Comparison of ENCODE assay signal across 1 cellular context in the genomic region with DNA sequence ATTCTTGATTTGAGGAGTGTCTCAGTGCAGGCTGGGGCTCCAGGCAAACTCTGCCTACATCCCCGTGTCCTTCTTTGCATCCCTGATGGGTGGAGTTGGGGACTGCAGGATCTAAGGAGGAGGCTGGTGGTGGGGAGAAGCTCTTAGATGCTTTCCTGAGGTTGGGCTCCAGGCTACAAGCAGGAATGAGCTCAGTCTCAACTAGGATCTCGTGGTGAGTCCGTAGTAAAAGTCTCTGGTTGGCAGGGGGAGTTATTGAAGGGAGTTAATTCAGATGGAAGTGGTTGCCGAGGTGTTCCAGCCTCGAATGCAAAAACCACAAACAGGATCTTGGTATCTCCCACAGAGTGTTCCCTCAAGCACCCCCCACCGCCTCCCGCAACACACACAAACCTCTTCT.
TF ChIP-seq lines count a peak whose summit lies in the region.

No MANE protein-coding gene starts in this region.

TF ChIP-seq in GM23338, 12 proteins besides CTCF, POLR2A, EP300 and RAD21 (continued from another document):
- TF ChIP-seq, protein P1, sequence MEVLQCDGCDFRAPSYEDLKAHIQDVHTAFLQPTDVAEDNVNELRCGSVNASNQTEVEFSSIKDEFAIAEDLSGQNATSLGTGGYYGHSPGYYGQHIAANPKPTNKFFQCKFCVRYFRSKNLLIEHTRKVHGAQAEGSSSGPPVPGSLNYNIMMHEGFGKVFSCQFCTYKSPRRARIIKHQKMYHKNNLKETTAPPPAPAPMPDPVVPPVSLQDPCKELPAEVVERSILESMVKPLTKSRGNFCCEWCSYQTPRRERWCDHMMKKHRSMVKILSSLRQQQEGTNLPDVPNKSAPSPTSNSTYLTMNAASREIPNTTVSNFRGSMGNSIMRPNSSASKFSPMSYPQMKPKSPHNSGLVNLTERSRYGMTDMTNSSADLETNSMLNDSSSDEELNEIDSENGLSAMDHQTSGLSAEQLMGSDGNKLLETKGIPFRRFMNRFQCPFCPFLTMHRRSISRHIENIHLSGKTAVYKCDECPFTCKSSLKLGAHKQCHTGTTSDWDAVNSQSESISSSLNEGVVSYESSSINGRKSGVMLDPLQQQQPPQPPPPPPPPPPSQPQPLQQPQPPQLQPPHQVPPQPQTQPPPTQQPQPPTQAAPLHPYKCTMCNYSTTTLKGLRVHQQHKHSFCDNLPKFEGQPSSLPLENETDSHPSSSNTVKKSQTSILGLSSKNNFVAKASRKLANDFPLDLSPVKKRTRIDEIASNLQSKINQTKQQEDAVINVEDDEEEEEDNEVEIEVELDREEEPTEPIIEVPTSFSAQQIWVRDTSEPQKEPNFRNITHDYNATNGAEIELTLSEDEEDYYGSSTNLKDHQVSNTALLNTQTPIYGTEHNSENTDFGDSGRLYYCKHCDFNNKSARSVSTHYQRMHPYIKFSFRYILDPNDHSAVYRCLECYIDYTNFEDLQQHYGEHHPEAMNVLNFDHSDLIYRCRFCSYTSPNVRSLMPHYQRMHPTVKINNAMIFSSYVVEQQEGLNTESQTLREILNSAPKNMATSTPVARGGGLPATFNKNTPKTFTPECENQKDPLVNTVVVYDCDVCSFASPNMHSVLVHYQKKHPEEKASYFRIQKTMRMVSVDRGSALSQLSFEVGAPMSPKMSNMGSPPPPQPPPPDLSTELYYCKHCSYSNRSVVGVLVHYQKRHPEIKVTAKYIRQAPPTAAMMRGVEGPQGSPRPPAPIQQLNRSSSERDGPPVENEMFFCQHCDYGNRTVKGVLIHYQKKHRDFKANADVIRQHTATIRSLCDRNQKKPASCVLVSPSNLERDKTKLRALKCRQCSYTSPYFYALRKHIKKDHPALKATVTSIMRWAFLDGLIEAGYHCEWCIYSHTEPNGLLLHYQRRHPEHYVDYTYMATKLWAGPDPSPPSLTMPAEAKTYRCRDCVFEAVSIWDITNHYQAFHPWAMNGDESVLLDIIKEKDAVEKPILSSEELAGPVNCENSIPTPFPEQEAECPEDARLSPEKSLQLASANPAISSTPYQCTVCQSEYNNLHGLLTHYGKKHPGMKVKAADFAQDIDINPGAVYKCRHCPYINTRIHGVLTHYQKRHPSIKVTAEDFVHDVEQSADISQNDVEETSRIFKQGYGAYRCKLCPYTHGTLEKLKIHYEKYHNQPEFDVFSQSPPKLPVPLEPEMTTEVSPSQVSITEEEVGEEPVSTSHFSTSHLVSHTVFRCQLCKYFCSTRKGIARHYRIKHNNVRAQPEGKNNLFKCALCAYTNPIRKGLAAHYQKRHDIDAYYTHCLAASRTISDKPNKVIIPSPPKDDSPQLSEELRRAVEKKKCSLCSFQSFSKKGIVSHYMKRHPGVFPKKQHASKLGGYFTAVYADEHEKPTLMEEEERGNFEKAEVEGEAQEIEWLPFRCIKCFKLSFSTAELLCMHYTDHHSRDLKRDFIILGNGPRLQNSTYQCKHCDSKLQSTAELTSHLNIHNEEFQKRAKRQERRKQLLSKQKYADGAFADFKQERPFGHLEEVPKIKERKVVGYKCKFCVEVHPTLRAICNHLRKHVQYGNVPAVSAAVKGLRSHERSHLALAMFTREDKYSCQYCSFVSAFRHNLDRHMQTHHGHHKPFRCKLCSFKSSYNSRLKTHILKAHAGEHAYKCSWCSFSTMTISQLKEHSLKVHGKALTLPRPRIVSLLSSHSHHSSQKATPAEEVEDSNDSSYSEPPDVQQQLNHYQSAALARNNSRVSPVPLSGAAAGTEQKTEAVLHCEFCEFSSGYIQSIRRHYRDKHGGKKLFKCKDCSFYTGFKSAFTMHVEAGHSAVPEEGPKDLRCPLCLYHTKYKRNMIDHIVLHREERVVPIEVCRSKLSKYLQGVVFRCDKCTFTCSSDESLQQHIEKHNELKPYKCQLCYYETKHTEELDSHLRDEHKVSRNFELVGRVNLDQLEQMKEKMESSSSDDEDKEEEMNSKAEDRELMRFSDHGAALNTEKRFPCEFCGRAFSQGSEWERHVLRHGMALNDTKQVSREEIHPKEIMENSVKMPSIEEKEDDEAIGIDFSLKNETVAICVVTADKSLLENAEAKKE (CRISPR knock-in tag; IDR thresholded peaks at IDR 0.05) = no peak
